1 cellular context compared by ENCODE assay signal in genomic region chr9:68999393-69000105, GRCh38.
TF ChIP-seq lines count a peak whose summit lies in the region.

No MANE protein-coding gene starts in this region.

TF ChIP-seq in K562, 482 proteins besides CTCF, POLR2A, EP300 and RAD21 (continued from another document and continues in another):
- no peak for TF ChIP-seq STAT6 (CRISPR knock-in tag; IDR thresholded peaks at IDR 0.05)
- TF ChIP-seq, protein P1, sequence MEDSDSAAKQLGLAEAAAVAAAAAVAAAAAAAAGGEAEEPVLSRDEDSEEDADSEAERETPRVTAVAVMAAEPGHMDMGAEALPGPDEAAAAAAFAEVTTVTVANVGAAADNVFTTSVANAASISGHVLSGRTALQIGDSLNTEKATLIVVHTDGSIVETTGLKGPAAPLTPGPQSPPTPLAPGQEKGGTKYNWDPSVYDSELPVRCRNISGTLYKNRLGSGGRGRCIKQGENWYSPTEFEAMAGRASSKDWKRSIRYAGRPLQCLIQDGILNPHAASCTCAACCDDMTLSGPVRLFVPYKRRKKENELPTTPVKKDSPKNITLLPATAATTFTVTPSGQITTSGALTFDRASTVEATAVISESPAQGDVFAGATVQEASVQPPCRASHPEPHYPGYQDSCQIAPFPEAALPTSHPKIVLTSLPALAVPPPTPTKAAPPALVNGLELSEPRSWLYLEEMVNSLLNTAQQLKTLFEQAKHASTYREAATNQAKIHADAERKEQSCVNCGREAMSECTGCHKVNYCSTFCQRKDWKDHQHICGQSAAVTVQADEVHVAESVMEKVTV (CRISPR knock-in tag; IDR thresholded peaks at IDR 0.05) = peak; percentile 58; the same call in 1 of the 2 replicates
- TF ChIP-seq NFXL1 (CRISPR knock-in tag; IDR thresholded peaks at IDR 0.05) = no peak
- peak; percentile 37; the same call in 1 of the 2 replicates for TF ChIP-seq MYC (IDR thresholded peaks at IDR 0.05; ENCODE audit: low read depth, low read length)
- TF ChIP-seq MYC (CRISPR knock-in tag; IDR thresholded peaks at IDR 0.05; ENCODE audit: borderline replicate concordance, low read depth) = no peak
- peak in 1 of 2 experiments; percentile 85; a peak in 2 of 4 replicates for TF ChIP-seq RCOR1 (IDR thresholded peaks at IDR 0.05; ENCODE audit: borderline replicate concordance in 1 of 2, low read depth in 2 of 2, low read length in 2 of 2)
- no peak for TF ChIP-seq MNT (conservative IDR thresholded peaks at IDR 0.05)
- 0 out of 2 replicates have a peak, but pooled peaks have one; percentile 25 for TF ChIP-seq L3MBTL2 (IDR thresholded peaks at IDR 0.05)
- TF ChIP-seq ZNF785 (CRISPR knock-in tag; IDR thresholded peaks at IDR 0.05) = no peak
- TF ChIP-seq CC2D1A (IDR thresholded peaks at IDR 0.05) = 0 out of 2 replicates have a peak, but pooled peaks have one; percentile 31
- no peak for TF ChIP-seq PTRF (tag; IDR thresholded peaks at IDR 0.05)
- no peak for TF ChIP-seq HMGXB4 (CRISPR knock-in tag; IDR thresholded peaks at IDR 0.05)
- TF ChIP-seq, protein P2, sequence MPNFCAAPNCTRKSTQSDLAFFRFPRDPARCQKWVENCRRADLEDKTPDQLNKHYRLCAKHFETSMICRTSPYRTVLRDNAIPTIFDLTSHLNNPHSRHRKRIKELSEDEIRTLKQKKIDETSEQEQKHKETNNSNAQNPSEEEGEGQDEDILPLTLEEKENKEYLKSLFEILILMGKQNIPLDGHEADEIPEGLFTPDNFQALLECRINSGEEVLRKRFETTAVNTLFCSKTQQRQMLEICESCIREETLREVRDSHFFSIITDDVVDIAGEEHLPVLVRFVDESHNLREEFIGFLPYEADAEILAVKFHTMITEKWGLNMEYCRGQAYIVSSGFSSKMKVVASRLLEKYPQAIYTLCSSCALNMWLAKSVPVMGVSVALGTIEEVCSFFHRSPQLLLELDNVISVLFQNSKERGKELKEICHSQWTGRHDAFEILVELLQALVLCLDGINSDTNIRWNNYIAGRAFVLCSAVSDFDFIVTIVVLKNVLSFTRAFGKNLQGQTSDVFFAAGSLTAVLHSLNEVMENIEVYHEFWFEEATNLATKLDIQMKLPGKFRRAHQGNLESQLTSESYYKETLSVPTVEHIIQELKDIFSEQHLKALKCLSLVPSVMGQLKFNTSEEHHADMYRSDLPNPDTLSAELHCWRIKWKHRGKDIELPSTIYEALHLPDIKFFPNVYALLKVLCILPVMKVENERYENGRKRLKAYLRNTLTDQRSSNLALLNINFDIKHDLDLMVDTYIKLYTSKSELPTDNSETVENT (CRISPR knock-in tag; IDR thresholded peaks at IDR 0.05) = no peak
- TF ChIP-seq, protein P3, sequence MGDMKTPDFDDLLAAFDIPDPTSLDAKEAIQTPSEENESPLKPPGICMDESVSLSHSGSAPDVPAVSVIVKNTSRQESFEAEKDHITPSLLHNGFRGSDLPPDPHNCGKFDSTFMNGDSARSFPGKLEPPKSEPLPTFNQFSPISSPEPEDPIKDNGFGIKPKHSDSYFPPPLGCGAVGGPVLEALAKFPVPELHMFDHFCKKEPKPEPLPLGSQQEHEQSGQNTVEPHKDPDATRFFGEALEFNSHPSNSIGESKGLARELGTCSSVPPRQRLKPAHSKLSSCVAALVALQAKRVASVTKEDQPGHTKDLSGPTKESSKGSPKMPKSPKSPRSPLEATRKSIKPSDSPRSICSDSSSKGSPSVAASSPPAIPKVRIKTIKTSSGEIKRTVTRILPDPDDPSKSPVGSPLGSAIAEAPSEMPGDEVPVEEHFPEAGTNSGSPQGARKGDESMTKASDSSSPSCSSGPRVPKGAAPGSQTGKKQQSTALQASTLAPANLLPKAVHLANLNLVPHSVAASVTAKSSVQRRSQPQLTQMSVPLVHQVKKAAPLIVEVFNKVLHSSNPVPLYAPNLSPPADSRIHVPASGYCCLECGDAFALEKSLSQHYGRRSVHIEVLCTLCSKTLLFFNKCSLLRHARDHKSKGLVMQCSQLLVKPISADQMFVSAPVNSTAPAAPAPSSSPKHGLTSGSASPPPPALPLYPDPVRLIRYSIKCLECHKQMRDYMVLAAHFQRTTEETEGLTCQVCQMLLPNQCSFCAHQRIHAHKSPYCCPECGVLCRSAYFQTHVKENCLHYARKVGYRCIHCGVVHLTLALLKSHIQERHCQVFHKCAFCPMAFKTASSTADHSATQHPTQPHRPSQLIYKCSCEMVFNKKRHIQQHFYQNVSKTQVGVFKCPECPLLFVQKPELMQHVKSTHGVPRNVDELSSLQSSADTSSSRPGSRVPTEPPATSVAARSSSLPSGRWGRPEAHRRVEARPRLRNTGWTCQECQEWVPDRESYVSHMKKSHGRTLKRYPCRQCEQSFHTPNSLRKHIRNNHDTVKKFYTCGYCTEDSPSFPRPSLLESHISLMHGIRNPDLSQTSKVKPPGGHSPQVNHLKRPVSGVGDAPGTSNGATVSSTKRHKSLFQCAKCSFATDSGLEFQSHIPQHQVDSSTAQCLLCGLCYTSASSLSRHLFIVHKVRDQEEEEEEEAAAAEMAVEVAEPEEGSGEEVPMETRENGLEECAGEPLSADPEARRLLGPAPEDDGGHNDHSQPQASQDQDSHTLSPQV (IDR thresholded peaks at IDR 0.05) = peak; percentile 77
- 0 out of 2 replicates have a peak, but pooled peaks have one; percentile 11 for TF ChIP-seq CXXC5 (CRISPR knock-in tag; IDR thresholded peaks at IDR 0.05)
- TF ChIP-seq MCM3 (IDR thresholded peaks at IDR 0.05) = no peak
- TF ChIP-seq POLR3G (IDR thresholded peaks at IDR 0.05; ENCODE audit: extremely low read depth, insufficient read length, insufficient replicate concordance) = no peak
- TF ChIP-seq, protein P4, sequence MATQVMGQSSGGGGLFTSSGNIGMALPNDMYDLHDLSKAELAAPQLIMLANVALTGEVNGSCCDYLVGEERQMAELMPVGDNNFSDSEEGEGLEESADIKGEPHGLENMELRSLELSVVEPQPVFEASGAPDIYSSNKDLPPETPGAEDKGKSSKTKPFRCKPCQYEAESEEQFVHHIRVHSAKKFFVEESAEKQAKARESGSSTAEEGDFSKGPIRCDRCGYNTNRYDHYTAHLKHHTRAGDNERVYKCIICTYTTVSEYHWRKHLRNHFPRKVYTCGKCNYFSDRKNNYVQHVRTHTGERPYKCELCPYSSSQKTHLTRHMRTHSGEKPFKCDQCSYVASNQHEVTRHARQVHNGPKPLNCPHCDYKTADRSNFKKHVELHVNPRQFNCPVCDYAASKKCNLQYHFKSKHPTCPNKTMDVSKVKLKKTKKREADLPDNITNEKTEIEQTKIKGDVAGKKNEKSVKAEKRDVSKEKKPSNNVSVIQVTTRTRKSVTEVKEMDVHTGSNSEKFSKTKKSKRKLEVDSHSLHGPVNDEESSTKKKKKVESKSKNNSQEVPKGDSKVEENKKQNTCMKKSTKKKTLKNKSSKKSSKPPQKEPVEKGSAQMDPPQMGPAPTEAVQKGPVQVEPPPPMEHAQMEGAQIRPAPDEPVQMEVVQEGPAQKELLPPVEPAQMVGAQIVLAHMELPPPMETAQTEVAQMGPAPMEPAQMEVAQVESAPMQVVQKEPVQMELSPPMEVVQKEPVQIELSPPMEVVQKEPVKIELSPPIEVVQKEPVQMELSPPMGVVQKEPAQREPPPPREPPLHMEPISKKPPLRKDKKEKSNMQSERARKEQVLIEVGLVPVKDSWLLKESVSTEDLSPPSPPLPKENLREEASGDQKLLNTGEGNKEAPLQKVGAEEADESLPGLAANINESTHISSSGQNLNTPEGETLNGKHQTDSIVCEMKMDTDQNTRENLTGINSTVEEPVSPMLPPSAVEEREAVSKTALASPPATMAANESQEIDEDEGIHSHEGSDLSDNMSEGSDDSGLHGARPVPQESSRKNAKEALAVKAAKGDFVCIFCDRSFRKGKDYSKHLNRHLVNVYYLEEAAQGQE (CRISPR knock-in tag; IDR thresholded peaks at IDR 0.05; ENCODE audit: low read depth) = no peak
- TF ChIP-seq MAFF (IDR thresholded peaks at IDR 0.05; ENCODE audit: low read length) = no peak
- peak; percentile 37; the same call in 1 of the 2 replicates for TF ChIP-seq TRIM28 (IDR thresholded peaks at IDR 0.05)
- no peak for TF ChIP-seq TRIM24 (IDR thresholded peaks at IDR 0.05)
- no peak for TF ChIP-seq FOXA1 (IDR thresholded peaks at IDR 0.05; ENCODE audit: borderline replicate concordance)
- TF ChIP-seq KHSRP (IDR thresholded peaks at IDR 0.05) = no peak
- TF ChIP-seq ATF1 (CRISPR knock-in tag; IDR thresholded peaks at IDR 0.05) = no peak
- TF ChIP-seq ATF1 (tag; IDR thresholded peaks at IDR 0.05) = no peak
